In genomic region chr19:9768175-9769112, GRCh38 we compare ENCODE assay signal across 8 cellular contexts. TPM values are rescaled to one million over a fixed set of nuclear protein-coding genes. Genes with fewer than 3 reads are reported as not detected.
A peak's percentile ranks its signal among the peaks of the same experiment; 100 is the strongest.
DNase-seq lines count a peak whose midpoint lies in the region; ATAC-seq and TF ChIP-seq lines count a peak whose summit lies in the region.

Gene ZNF846 (minus strand): TSS chr19:9768738. CDS start chr19:9764950, 3,788 bp downstream.

- CTCF ChIA-PET in PC-9 (lab: Charles Lee) = interaction anchor here (0.5 to 0.6 kb wide), 2 partner anchors 93 to 169 kb away, joined by 5 to 9 read pairs; partner anchors contain the start of gene ZNF562

- POLR2A ChIA-PET in PC-9 (lab: Charles Lee; ENCODE audit: unreplicated experiment) = interaction anchor here (0.7 to 1.0 kb wide), 3 partner anchors 13 to 146 kb away, joined by 3 to 10 read pairs (median 4); partner anchors contain the start of gene FBXL12

- peaks cover 2 to 3% of the 10 kb centered on the region in 2 donors for H3K9me3 Mint-ChIP-seq in activated T-cell treated with anti-CD3 and anti-CD28 coated beads, Interleukin-2, amount 50 U/mL, for 72 hours

- peaks cover 11% of the 10 kb centered on the region; the same call in 1 of the 2 replicates for H3K79me2 ChIP-seq in PC-9 (ENCODE audit: low read depth)

- H3K27ac Mint-ChIP-seq in activated T-cell treated with anti-CD3 and anti-CD28 coated beads, Interleukin-2, amount 50 U/mL, for 72 hours = peak within 1 kb of the TSS; percentile 83

- no peaks in the 10 kb centered on the region for H3K27me3 Mint-ChIP-seq in activated T-cell treated with anti-CD3 and anti-CD28 coated beads, Interleukin-2, amount 50 U/mL, for 72 hours (ENCODE audit: low read depth)

- intact Hi-C loops in PC-9 (cut with micrococcal nuclease; ENCODE audit: unreplicated experiment) = loop anchor here (1.0 to 5.0 kb wide), 3 partner anchors 16 to 91 kb away; partner anchors contain the start of genes FBXL12 and ZNF562

- H3K4me2 ChIP-seq in PC-9 = peak within 1 kb of the TSS; percentile 90

- H3K36me3 ChIP-seq in PC-9 (ENCODE audit: low read depth) = no peaks in the 10 kb centered on the region
- H3K36me3 ChIP-seq in muscle layer of colon (ENCODE audit: insufficient read depth, low read length) = no peaks in the 10 kb centered on the region

- H3F3A ChIP-seq in PC-9 (ENCODE audit: insufficient read depth, low read depth) = peaks cover 18% of the 10 kb centered on the region; the same call in 1 of the 2 replicates

- H3K4me1 ChIP-seq in PC-9 (replicated peaks; ENCODE audit: insufficient read depth) (peaks cover 5% of the 10 kb centered on the region; the same call in 1 of the 2 replicates), muscle layer of colon (ENCODE audit: insufficient read depth, low read length) (peaks cover 10% of the 10 kb centered on the region)

- H3K9me3 ChIP-seq in PC-9 (ENCODE audit: insufficient read depth, low read depth) (no peaks in the 10 kb centered on the region; the same call in 1 of the 2 replicates), muscle layer of colon (ENCODE audit: low read length) (no peaks in the 10 kb centered on the region)

- H3K27ac ChIP-seq in PC-9 = peak within 1 kb of the TSS; percentile 76
- peak within 1 kb of the TSS; percentile 97 for H3K27ac ChIP-seq in muscle layer of colon (ENCODE audit: low read depth, low read length)

- peaks cover 3 to 15% of the 10 kb centered on the region in 2 donors for H3K36me3 Mint-ChIP-seq in activated T-cell treated with anti-CD3 and anti-CD28 coated beads, Interleukin-2, amount 50 U/mL, for 72 hours (ENCODE audit: insufficient read depth in 2 of 2)

- H3K9ac ChIP-seq in muscle layer of colon (ENCODE audit: low read length) = peak within 1 kb of the TSS; percentile 88

- BruUV-seq in PC-9 (replicated peaks; lab: Mats Ljungman, UMichigan) = TSS peak; percentile 75

- peaks cover 7% of the 10 kb centered on the region for H3K4me1 Mint-ChIP-seq in activated T-cell treated with anti-CD3 and anti-CD28 coated beads, Interleukin-2, amount 50 U/mL, for 72 hours (ENCODE audit: low read depth)

- peak; percentile 90 for ATAC-seq in GM21576 (IDR thresholded peaks at IDR 0.05; ENCODE audit: unreplicated experiment)
- peak; percentile 99 for ATAC-seq in activated T-cell treated with anti-CD3 and anti-CD28 coated beads, Interleukin-2, amount 50 U/mL, for 72 hours (replicated peaks in 1 of 2)
- ATAC-seq in esophagus mucosa = peak; percentile 98

- peak within 1 kb of the TSS; percentile 96 for H2AFZ ChIP-seq in PC-9

- H3K9me2 ChIP-seq in PC-9 (ENCODE audit: insufficient read depth) = no peaks in the 10 kb centered on the region

- peak; percentile 89 for DNase-seq in DMS153 treated with DMSO at 0.1 percent for 48 hours (lab: John Stamatoyannopoulos, UW; ENCODE audit: unreplicated experiment)
- peak; percentile 92 for DNase-seq in Jurkat, Clone E6-1 (ENCODE audit: low read depth, low spot score)
- DNase-seq in PC-9 = peak; percentile 94 to 96
- peak; percentile 94 to 97 for DNase-seq in activated T-cell treated with anti-CD3 and anti-CD28 coated beads, Interleukin-2, amount 50 U/mL, for 72 hours
- DNase-seq in stimulated activated CD8-positive, alpha-beta memory T cell treated with anti-CD3 and anti-CD28 coated beads, Interleukin-7, amount 100 ng/mL, for 1 hour (ENCODE audit: low read depth in 2 of 2) = peak; percentile 83 to 86

- peak within 1 kb of the TSS; percentile 88 to 96 for H3K4me3 Mint-ChIP-seq in activated T-cell treated with anti-CD3 and anti-CD28 coated beads, Interleukin-2, amount 50 U/mL, for 72 hours

- no peak for TF ChIP-seq CTCF in PC-9 (conservative IDR thresholded peaks at IDR 0.05)

- no peaks in the 10 kb centered on the region for H3K27me3 ChIP-seq in PC-9 (ENCODE audit: insufficient read depth, low read depth)
- no peaks in the 10 kb centered on the region for H3K27me3 ChIP-seq in muscle layer of colon (ENCODE audit: control insufficient read depth in 1 of 2, insufficient read depth in 2 of 2, low read length in 2 of 2)

- peak within 1 kb of the TSS; percentile 82 for H3K4me3 ChIP-seq in Jurkat, Clone E6-1 (ENCODE audit: low read length)
- H3K4me3 ChIP-seq in PC-9 = peak within 1 kb of the TSS; percentile 78
- peak within 1 kb of the TSS; percentile 50 to 89 for H3K4me3 ChIP-seq in muscle layer of colon (ENCODE audit: low read depth in 1 of 2, low read length in 2 of 2)

- H4K20me1 ChIP-seq in PC-9 (ENCODE audit: insufficient read depth) = no peaks in the 10 kb centered on the region

RNA-seq across cellular contexts. Expression of gene ZNF846, which starts in this region (rescaled TPM):
- not detected for polyA plus RNA-seq in Jurkat, Clone E6-1 (2012; ENCODE audit: insufficient read depth, insufficient read length)
- total RNA-seq in PC-9 (2021) (8.3 and 9.6 TPM in 2 replicates), esophagus mucosa (13.0 TPM)
- total RNA-seq in activated T-cell treated with anti-CD3 and anti-CD28 coated beads, Interleukin-2, amount 50 U/mL, for 72 hours = 10 to 100 TPM in 1 of 2 donors, 1 to 10 TPM in 1; 7.7 to 10.5 TPM

Comparison
In these comparisons a context has a peak if more than half of its experiments do, and no peak if none do; other contexts are left out.
1. Peak in every context shown above with its lines: DNase-seq, ATAC-seq, H3K4me3 ChIP-seq and H3K27ac ChIP-seq.